17 cellular contexts compared by ENCODE assay signal in the genomic region with DNA sequence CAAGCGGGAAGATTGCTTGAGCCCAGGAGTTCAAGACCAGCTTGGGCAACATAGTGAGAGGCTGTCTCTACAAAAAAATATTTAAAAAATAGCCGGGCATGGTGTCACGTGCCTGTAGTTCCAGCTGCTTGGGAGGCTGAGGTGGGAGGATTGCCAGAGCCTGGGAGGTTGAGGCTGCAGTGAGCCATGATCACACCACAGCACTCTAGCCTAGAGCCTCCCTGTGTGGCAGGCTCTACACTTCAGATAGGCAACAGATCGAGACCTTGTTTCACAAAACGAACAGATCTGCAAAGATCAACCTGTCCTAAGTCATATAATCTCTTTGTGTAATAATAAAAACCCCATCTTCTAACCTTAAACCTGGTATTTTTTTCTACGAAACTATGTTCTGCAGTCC.
DNase-seq lines count a peak whose midpoint lies in the region; ATAC-seq and TF ChIP-seq lines count a peak whose summit lies in the region.
"Had no signal": no experiment of that assay in that cellular context is flagged by ENCODE, and none has a peak within 500 bp of the region (broad histone marks: within the 10 kb centered on the region; RNA-seq: fewer than 3 reads in every experiment).

No MANE protein-coding gene starts in this region.

- ATAC-seq in HG03469 (IDR thresholded peaks at IDR 0.05; ENCODE audit: unreplicated experiment) (no peak), HG03378 (IDR thresholded peaks at IDR 0.05; ENCODE audit: unreplicated experiment) (no peak)
- ATAC-seq: GM23338, K562 had no signal

- H2AFZ ChIP-seq in GM23248, result no peak overlapping the region
- no peak overlapping the region for H2AFZ ChIP-seq in osteoblast (ENCODE audit: low read length)
- H2AFZ ChIP-seq: GM23338 had no signal

- no peak overlapping the region for H3K9ac ChIP-seq in GM23248
- H3K9ac ChIP-seq: BLaER1 had no signal

- H3K9me3 ChIP-seq in GM23248 (ENCODE audit: low read depth) (no peaks in the 10 kb centered on the region), SJSA1 (replicated peaks) (no peaks in the 10 kb centered on the region), osteoblast (ENCODE audit: low read depth, low read length) (no peaks in the 10 kb centered on the region), vagina (no peaks in the 10 kb centered on the region), prostate gland (no peaks in the 10 kb centered on the region)
- H3K9me3 ChIP-seq: BLaER1, Caco-2 had no signal

- no peaks in the 10 kb centered on the region; the same call in 1 of the 2 replicates for H4K20me1 ChIP-seq in GM23248 (ENCODE audit: insufficient read depth)
- no peaks in the 10 kb centered on the region for H4K20me1 ChIP-seq in osteoblast (ENCODE audit: insufficient read depth, low read length)

- intact Hi-C loops in vagina (cut with DNase I), result no loop called here
- intact Hi-C loops in prostate gland (cut with DNase I), result no loop called here

- H3K4me2 ChIP-seq in GM23248 (ENCODE audit: unreplicated experiment) (no peak overlapping the region), osteoblast (ENCODE audit: insufficient read depth, low read length) (no peak overlapping the region)
- H3K4me2 ChIP-seq: BLaER1, GM23338 had no signal

- DNase-seq in GM23248 (no peak), SJSA1 (ENCODE audit: low read depth in 1 of 2, low spot score in 2 of 2) (no peak), osteoblast (ENCODE audit: insufficient read length, low spot score, missing footprints) (no peak), vagina (ENCODE audit: extremely low spot score in 2 of 2) (no peak), prostate gland (ENCODE audit: low spot score) (no peak)
- DNase-seq: 8988T; AML-193; Caco-2; CD8-positive, alpha-beta memory T cell; DND-41; GDM1; H7 had no signal

- TF ChIP-seq POLR2A in vagina (IDR thresholded peaks at IDR 0.05) (no peak), prostate gland (IDR thresholded peaks at IDR 0.05) (no peak)

- peak overlapping the region; percentile 11; the same call in 1 of the 2 replicates for H3K27ac ChIP-seq in GM23248
- peak overlapping the region; percentile 57 for H3K27ac ChIP-seq in SJSA1
- peak overlapping the region; percentile 48 for H3K27ac ChIP-seq in osteoblast (ENCODE audit: low read depth, low read length)
- peak overlapping the region; percentile 4 for H3K27ac ChIP-seq in vagina
- H3K27ac ChIP-seq in prostate gland, result no peak overlapping the region
- H3K27ac ChIP-seq: BLaER1 had no signal

- H3F3A ChIP-seq in GM23248 (ENCODE audit: insufficient read depth), result peaks cover 25% of the 10 kb centered on the region

- H3K36me3 ChIP-seq in GM23248 (ENCODE audit: low read depth), result peaks cover 21% of the 10 kb centered on the region
- peaks cover 22% of the 10 kb centered on the region for H3K36me3 ChIP-seq in SJSA1
- H3K36me3 ChIP-seq in osteoblast (ENCODE audit: insufficient read depth, low read length), result peaks cover 6% of the 10 kb centered on the region
- H3K36me3 ChIP-seq in vagina, result no peaks in the 10 kb centered on the region
- no peaks in the 10 kb centered on the region for H3K36me3 ChIP-seq in prostate gland

- H3K79me2 ChIP-seq in GM23248 (ENCODE audit: insufficient read depth), result peaks cover 97% of the 10 kb centered on the region
- peaks cover 43% of the 10 kb centered on the region for H3K79me2 ChIP-seq in osteoblast (ENCODE audit: insufficient read depth, low read length)

- no peak overlapping the region for H3K4me3 ChIP-seq in GM23248
- H3K4me3 ChIP-seq in SJSA1, result no peak overlapping the region
- H3K4me3 ChIP-seq in osteoblast (ENCODE audit: insufficient read depth, low read length), result no peak overlapping the region
- no peak overlapping the region for H3K4me3 ChIP-seq in vagina
- no peak overlapping the region for H3K4me3 ChIP-seq in prostate gland
- H3K4me3 ChIP-seq: BLaER1, GM23338, K562 had no signal

- TF ChIP-seq CTCF in osteoblast (IDR thresholded peaks at IDR 0.05; ENCODE audit: extremely low read depth, low read depth, low read length), result no peak
- no peak for TF ChIP-seq CTCF in vagina (IDR thresholded peaks at IDR 0.05)
- no peak for TF ChIP-seq CTCF in prostate gland (IDR thresholded peaks at IDR 0.05)

- no peaks in the 10 kb centered on the region for H3K9me2 ChIP-seq in GM23248 (ENCODE audit: insufficient read depth)

- WGBS in GM23248 (ENCODE audit: low coverage in 1 of 2, low lambda C conversion rate in 2 of 2, missing lambda C conversion rate in 2 of 2), 2 experiments, result 79 to 80% methylated on average over 6 of the region's 6 CpGs
- WGBS in prostate gland, result 94% methylated on average over 6 of the region's 6 CpGs

- peaks cover 38% of the 10 kb centered on the region for H3K4me1 ChIP-seq in GM23248 (ENCODE audit: insufficient read depth)
- peaks cover 15% of the 10 kb centered on the region for H3K4me1 ChIP-seq in SJSA1 (replicated peaks)
- peaks cover 31% of the 10 kb centered on the region for H3K4me1 ChIP-seq in osteoblast (ENCODE audit: insufficient read depth, low read length)
- peaks cover 21% of the 10 kb centered on the region for H3K4me1 ChIP-seq in vagina
- no peaks in the 10 kb centered on the region for H3K4me1 ChIP-seq in prostate gland (replicated peaks)
- H3K4me1 ChIP-seq: BLaER1, Caco-2 had no signal

- in situ Hi-C loops in GM23248 (cut with MboI), result no loop called here

- H3K27me3 ChIP-seq in GM23248 (replicated peaks; ENCODE audit: insufficient read depth), result no peaks in the 10 kb centered on the region
- H3K27me3 ChIP-seq in SJSA1 (replicated peaks), result no peaks in the 10 kb centered on the region
- H3K27me3 ChIP-seq in osteoblast (ENCODE audit: insufficient read depth, low read length), result no peaks in the 10 kb centered on the region
- no peaks in the 10 kb centered on the region for H3K27me3 ChIP-seq in vagina
- no peaks in the 10 kb centered on the region for H3K27me3 ChIP-seq in prostate gland (replicated peaks; ENCODE audit: insufficient read depth)
- H3K27me3 ChIP-seq: BLaER1 had no signal

Comparison
In these comparisons a context has a peak if more than half of its experiments do, and no peak if none do; other contexts are left out.
1. H3K27ac ChIP-seq: peak in GM23248 (single experiment), SJSA1 (single experiment), osteoblast (single experiment) and vagina (single experiment); none in prostate gland (0 of 2).